ENCODE assay signal across 14 cellular contexts in the genomic region with DNA sequence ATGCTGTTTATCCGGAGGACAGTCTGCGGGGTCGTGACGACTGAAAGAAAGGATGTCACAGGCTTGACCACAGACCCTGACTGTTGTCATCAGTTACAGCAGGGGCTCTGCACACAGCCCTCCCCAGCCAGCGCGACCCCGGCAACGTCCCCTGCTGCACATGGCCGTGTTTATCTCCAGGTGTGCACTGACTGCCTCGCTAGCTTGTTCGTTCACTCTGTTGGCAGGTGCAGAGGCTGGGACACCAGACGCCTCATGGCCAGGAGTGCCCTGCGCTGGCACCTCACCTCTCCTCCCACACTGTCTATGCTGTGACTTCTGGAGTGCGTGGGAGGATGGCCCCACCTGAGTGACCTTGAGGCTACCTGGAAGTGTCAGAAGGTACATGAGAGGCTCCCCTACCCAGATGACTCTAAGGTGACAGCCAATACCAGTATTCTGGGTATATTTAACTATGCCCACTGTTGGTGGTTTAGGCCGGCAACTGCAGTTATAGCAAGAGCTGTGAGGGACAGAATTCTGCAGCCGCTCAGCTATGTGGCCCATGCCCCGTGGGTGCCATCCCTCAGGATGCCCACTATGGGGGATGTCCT. TPM values are rescaled to one million over a fixed set of nuclear protein-coding genes. Genes with fewer than 3 reads are reported as not detected.
DNase-seq lines count a peak whose midpoint lies in the region; ATAC-seq and TF ChIP-seq lines count a peak whose summit lies in the region.
"Had no signal": no experiment of that assay in that cellular context is flagged by ENCODE, and none has a peak within 500 bp of the region (broad histone marks: within the 10 kb centered on the region; RNA-seq: fewer than 3 reads in every experiment).

No MANE protein-coding gene starts in this region.

- WGBS in spleen, 5 donors: 70 to 88% (median 85%) methylated on average over 10 to 17 of the region's 17 CpGs

- H3K4me1 ChIP-seq in spleen: no peaks in the 10 kb centered on the region

- no peaks in the 10 kb centered on the region for H3K27me3 ChIP-seq in layer of hippocampus (ENCODE audit: control insufficient read depth, insufficient read depth, low read length)
- H3K27me3 ChIP-seq in spleen (replicated peaks in 1 of 7): no peaks in the 10 kb centered on the region

- H3K27ac ChIP-seq in layer of hippocampus (ENCODE audit: low read depth, low read length): peak overlapping the region; percentile 38
- no peak overlapping the region for H3K27ac ChIP-seq in spleen

- H3K27ac Mint-ChIP-seq in HFFc6: peak overlapping the region; percentile 95
- H3K27ac Mint-ChIP-seq: activated CD4-positive, alpha-beta memory T cell treated with anti-CD3 and anti-CD28 coated beads, Interleukin-2, amount 10 ng/mL, durations not matched to agents 7 days and 5 days had no signal

- no peak for DNase-seq in HFFc6
- DNase-seq in choroid plexus epithelial cell (ENCODE audit: low read depth): no peak
- peak; percentile 41 for DNase-seq in spleen
- DNase-seq in GF-D8 (lab: John Stamatoyannopoulos, UW): no peak
- DNase-seq in HT-29 (ENCODE audit: low spot score): no peak
- no peak for DNase-seq in MV-4-11 (lab: John Stamatoyannopoulos, UW)
- DNase-seq: activated CD4-positive, alpha-beta memory T cell treated with anti-CD3 and anti-CD28 coated beads, Interleukin-2, amount 10 ng/mL, durations not matched to agents 7 days and 5 days; DMS79 treated with DMSO at 0.1 percent for 48 hours; NCI-H526 treated with DMSO at 0.1 percent for 48 hours; nephron progenitor cell; SHP77 treated with DMSO at 0.1 percent for 48 hours had no signal

- H3K9me3 ChIP-seq in spleen: no peaks in the 10 kb centered on the region

- H3K36me3 ChIP-seq in spleen: peaks cover 3 to 70% (median 63%) of the 10 kb centered on the region in 6 donors

- ATAC-seq in GM21390 (IDR thresholded peaks at IDR 0.05; ENCODE audit: unreplicated experiment): no peak

- no peak for TF ChIP-seq POLR2A in spleen (IDR thresholded peaks at IDR 0.05)

- H3K4me3 Mint-ChIP-seq in HFFc6: peak overlapping the region; percentile 71
- H3K4me3 Mint-ChIP-seq: activated CD4-positive, alpha-beta memory T cell treated with anti-CD3 and anti-CD28 coated beads, Interleukin-2, amount 10 ng/mL, durations not matched to agents 7 days and 5 days; nephron progenitor cell had no signal

- no peaks in the 10 kb centered on the region for H3K9me3 Mint-ChIP-seq in HFFc6
- H3K9me3 Mint-ChIP-seq: activated CD4-positive, alpha-beta memory T cell treated with anti-CD3 and anti-CD28 coated beads, Interleukin-2, amount 10 ng/mL, durations not matched to agents 7 days and 5 days; nephron progenitor cell; type B pancreatic cell had no signal

- H3K36me3 Mint-ChIP-seq in HFFc6 (ENCODE audit: low read depth): peaks cover 9% of the 10 kb centered on the region; the same call in 1 of the 2 replicates

- H3K4me1 Mint-ChIP-seq in HFFc6 (ENCODE audit: low read depth): peaks cover 25% of the 10 kb centered on the region
- H3K4me1 Mint-ChIP-seq: activated CD4-positive, alpha-beta memory T cell treated with anti-CD3 and anti-CD28 coated beads, Interleukin-2, amount 10 ng/mL, durations not matched to agents 7 days and 5 days had no signal

- intact Hi-C loops in spleen (cut with DNase I; ENCODE audit: low total_unique reads): no loop called here

- peaks cover 4% of the 10 kb centered on the region for H3K27me3 Mint-ChIP-seq in HFFc6 (ENCODE audit: insufficient read depth)
- H3K27me3 Mint-ChIP-seq: activated CD4-positive, alpha-beta memory T cell treated with anti-CD3 and anti-CD28 coated beads, Interleukin-2, amount 10 ng/mL, durations not matched to agents 7 days and 5 days; type B pancreatic cell had no signal

- no peak for TF ChIP-seq CTCF in HFFc6 (IDR thresholded peaks at IDR 0.05)
- no peak for TF ChIP-seq CTCF in choroid plexus epithelial cell (conservative IDR thresholded peaks at IDR 0.05; ENCODE audit: low read depth, low read length)
- TF ChIP-seq CTCF in spleen (IDR thresholded peaks at IDR 0.05 in 8 of 11, conservative IDR thresholded peaks at IDR 0.05 in 3 of 11): no peak

- peak overlapping the region; percentile 20 for H3K4me3 ChIP-seq in choroid plexus epithelial cell (ENCODE audit: low read depth, low read length)
- H3K4me3 ChIP-seq in spleen: no peak overlapping the region

RNA-seq across cellular contexts. Expression of a gene that starts 12.2 kb away (rescaled TPM):
- 10 to 100 TPM; 60.8 to 69.9 (median 63.9) TPM for total RNA-seq in HFFc6 (2021; fragmentation: NEBNext Ultra II Directional; extraction: Animal tissue kit (Norgen Biotek cat#: 25700))
- 10 to 100 TPM; 11.2 to 37.4 (median 32.9) TPM for total RNA-seq in spleen
- 10 to 100 TPM; 50.5 to 81.0 (median 62.2) TPM for polyA plus RNA-seq in spleen
- total RNA-seq in HT-29 (2014; rRNA removed; shearing (Covaris generic)): 128 and 129 TPM in 2 replicates

RNA-seq across cellular contexts. Expression of a gene that starts 12.2 kb away (rescaled TPM):
- 10 to 100 TPM; 11.9 to 15.4 (median 14.1) TPM for total RNA-seq in HFFc6 (2021; fragmentation: NEBNext Ultra II Directional; extraction: Animal tissue kit (Norgen Biotek cat#: 25700))
- total RNA-seq in spleen: 10 to 100 TPM; 15.6 to 31.6 (median 25.3) TPM
- polyA plus RNA-seq in spleen: 10 to 100 TPM in 2 of 3 donors, 1 to 10 TPM in 1; 8.2 to 24.1 (median 21.7) TPM
- total RNA-seq in HT-29 (2014; rRNA removed; shearing (Covaris generic)): 20.4 and 22.0 TPM in 2 replicates

RNA-seq across cellular contexts. Expression of a gene that starts 49.7 kb away (rescaled TPM):
- total RNA-seq in HFFc6 (2021; fragmentation: NEBNext Ultra II Directional; extraction: Animal tissue kit (Norgen Biotek cat#: 25700)): 10 to 100 TPM; 35.5 to 63.7 (median 55.8) TPM
- total RNA-seq in spleen: 100 to 1,000 TPM in 1 of 7 donors, 10 to 100 TPM in 6; 43.3 to 118 (median 73.1) TPM
- polyA plus RNA-seq in spleen: 10 to 100 TPM in 2 of 3 donors, 1 to 10 TPM in 1; 6.7 to 18.0 (median 11.0) TPM
- total RNA-seq in HT-29 (2014; rRNA removed; shearing (Covaris generic)): 25.3 and 25.4 TPM in 2 replicates
